ENCODE assay signal across 7 cellular contexts in genomic region chr17:12965988-12966387, GRCh38.
"Had no signal": no experiment of that assay in that cellular context is flagged by ENCODE, and none has a peak within 500 bp of the region (broad histone marks: within the 10 kb centered on the region; RNA-seq: fewer than 3 reads in every experiment).

No MANE protein-coding gene starts in this region.

- H3K4me2 ChIP-seq: KMS-11 had no signal

- FAIRE-seq: HTR-8/SVneo, K562 had no signal

- H3K9ac ChIP-seq: KMS-11 had no signal

- H3K27ac ChIP-seq: HL-60, KMS-11 had no signal

- ATAC-seq: K562 had no signal

- DNase-seq: IMR-90, KBM-7, KG1 had no signal

- H3K4me3 ChIP-seq: K562 had no signal
